In the genomic region with DNA sequence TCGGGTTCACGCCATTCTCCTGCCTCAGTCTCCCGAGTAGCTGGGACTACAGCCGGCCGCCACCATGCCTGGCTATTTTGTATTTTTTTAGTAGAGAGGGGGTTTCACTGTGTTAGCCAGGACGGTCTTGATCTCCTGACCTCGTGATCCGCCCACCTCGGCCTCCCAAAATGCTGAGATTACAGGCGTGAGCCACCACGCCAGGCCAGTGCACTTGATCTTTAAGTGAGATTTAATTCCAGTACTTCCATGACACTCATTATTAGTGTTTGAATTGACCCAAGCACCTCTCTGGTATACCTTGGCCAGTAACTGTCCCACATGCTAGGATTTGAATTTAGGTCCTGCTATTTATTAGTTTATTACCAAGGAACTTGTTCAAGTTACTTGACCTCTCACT, we compare ENCODE assay signal across 12 cellular contexts. TPM values are rescaled to one million over a fixed set of nuclear protein-coding genes. Genes with fewer than 3 reads are reported as not detected.
"Had no signal": no experiment of that assay in that cellular context is flagged by ENCODE, and none has a peak within 500 bp of the region (broad histone marks: within the 10 kb centered on the region; RNA-seq: fewer than 3 reads in every experiment).

No MANE protein-coding gene starts in this region.

RNA-seq across cellular contexts. Expression of a gene that starts 38.5 kb away (rescaled TPM):
- total RNA-seq: OCI-LY7, PC-3, PC-9, Peyer's patch, Right ventricle myocardium inferior, Right ventricle myocardium superior, RPMI7951, SJCRH30, SJSA1, SK-MEL-5, T-cell had no signal
- polyA plus RNA-seq: SK-N-SH had no signal
